ENCODE assay signal across 17 cellular contexts in genomic region chrX:96455078-96455477, GRCh38.
A peak's percentile ranks its signal among the peaks of the same experiment; 100 is the strongest.
DNase-seq lines count a peak whose midpoint lies in the region; ATAC-seq, FAIRE-seq and TF ChIP-seq lines count a peak whose summit lies in the region.
"Had no signal": no experiment of that assay in that cellular context is flagged by ENCODE, and none has a peak within 500 bp of the region (broad histone marks: within the 10 kb centered on the region; RNA-seq: fewer than 3 reads in every experiment).

No MANE protein-coding gene starts in this region.

- peak; percentile 18 for DNase-seq in DMS 273 treated with DMSO at 0.1 percent for 48 hours (lab: John Stamatoyannopoulos, UW)
- DNase-seq in NCI-H524 treated with DMSO at 0.1 percent for 48 hours (lab: John Stamatoyannopoulos, UW), result peak; percentile 35
- no peak for DNase-seq in pancreas
- no peak for DNase-seq in NCI-H1048 (lab: John Stamatoyannopoulos, UW)
- DNase-seq: activated CD4-positive, alpha-beta T cell treated with anti-CD3 and anti-CD28 coated beads for 4 hours; activated naive CD8-positive, alpha-beta T cell treated with anti-CD3 and anti-CD28 coated beads for 36 hours; effector memory CD8-positive, alpha-beta T cell; gastrocnemius medialis; NCI-H1417; NCI-H69; SIG-M5 had no signal

- H3K36me3 ChIP-seq in pancreas, result no peaks in the 10 kb centered on the region
- H3K36me3 ChIP-seq: esophagus muscularis mucosa, gastrocnemius medialis had no signal

- TF ChIP-seq CTCF in pancreas (IDR thresholded peaks at IDR 0.05), result no peak

- no peaks in the 10 kb centered on the region for H3K4me1 ChIP-seq in pancreas
- H3K4me1 ChIP-seq: esophagus muscularis mucosa, gastrocnemius medialis had no signal

- no peak overlapping the region for H3K4me3 ChIP-seq in pancreas
- H3K4me3 ChIP-seq: esophagus muscularis mucosa, gastrocnemius medialis had no signal

- ATAC-seq in GM19395 (IDR thresholded peaks at IDR 0.05; ENCODE audit: unreplicated experiment) (peak; percentile 40), HG03039 (IDR thresholded peaks at IDR 0.05; ENCODE audit: unreplicated experiment) (peak; percentile 58), GM21786 (IDR thresholded peaks at IDR 0.05; ENCODE audit: unreplicated experiment) (no peak), pancreas (no peak), GM21528 (IDR thresholded peaks at IDR 0.05; ENCODE audit: low FRiP score, unreplicated experiment) (no peak)
- ATAC-seq: effector memory CD8-positive, alpha-beta T cell; gastrocnemius medialis had no signal

- peaks cover 0 to 1% (median 0%) of the 10 kb centered on the region in 4 donors for H3K27me3 ChIP-seq in pancreas
- H3K27me3 ChIP-seq: esophagus muscularis mucosa, gastrocnemius medialis had no signal

- H3K27ac ChIP-seq in pancreas, result no peak overlapping the region
- H3K27ac ChIP-seq: esophagus muscularis mucosa, gastrocnemius medialis, HL-60 had no signal

- intact Hi-C loops in pancreas (cut with DNase I), result no loop called here

- H3K9me3 ChIP-seq in pancreas, result no peaks in the 10 kb centered on the region
- H3K9me3 ChIP-seq: esophagus muscularis mucosa, gastrocnemius medialis had no signal

- 78 to 83% methylated on average over 3 of the region's 3 CpGs for WGBS in pancreas, 2 donors

- FAIRE-seq in pancreas (lab: Jason Lieb, UNC), result no peak

Comparison
In these comparisons a context has a peak if more than half of its experiments do, and no peak if none do; other contexts are left out.
1. DNase-seq: peak in DMS 273 treated with DMSO at 0.1 percent for 48 hours (single experiment) and NCI-H524 treated with DMSO at 0.1 percent for 48 hours (single experiment); none in pancreas (0 of 6) and NCI-H1048 (single experiment).
2. ATAC-seq: peak in GM19395 (single experiment) and HG03039 (single experiment); none in GM21786 (single experiment), pancreas (0 of 4) and GM21528 (single experiment).